In genomic region chr6:71855406-71855805, GRCh38 we compare ENCODE assay signal across 1 cellular context.
TF ChIP-seq lines count a peak whose summit lies in the region.

No MANE protein-coding gene starts in this region.

TF ChIP-seq in GM12878, 131 proteins besides CTCF, POLR2A, EP300 and RAD21:
- no peak for TF ChIP-seq POLR2AphosphoS2 (IDR thresholded peaks at IDR 0.05; ENCODE audit: low read depth, low read length)
- TF ChIP-seq, protein P1, sequence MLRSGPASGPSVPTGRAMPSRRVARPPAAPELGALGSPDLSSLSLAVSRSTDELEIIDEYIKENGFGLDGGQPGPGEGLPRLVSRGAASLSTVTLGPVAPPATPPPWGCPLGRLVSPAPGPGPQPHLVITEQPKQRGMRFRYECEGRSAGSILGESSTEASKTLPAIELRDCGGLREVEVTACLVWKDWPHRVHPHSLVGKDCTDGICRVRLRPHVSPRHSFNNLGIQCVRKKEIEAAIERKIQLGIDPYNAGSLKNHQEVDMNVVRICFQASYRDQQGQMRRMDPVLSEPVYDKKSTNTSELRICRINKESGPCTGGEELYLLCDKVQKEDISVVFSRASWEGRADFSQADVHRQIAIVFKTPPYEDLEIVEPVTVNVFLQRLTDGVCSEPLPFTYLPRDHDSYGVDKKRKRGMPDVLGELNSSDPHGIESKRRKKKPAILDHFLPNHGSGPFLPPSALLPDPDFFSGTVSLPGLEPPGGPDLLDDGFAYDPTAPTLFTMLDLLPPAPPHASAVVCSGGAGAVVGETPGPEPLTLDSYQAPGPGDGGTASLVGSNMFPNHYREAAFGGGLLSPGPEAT (IDR thresholded peaks at IDR 0.05; ENCODE audit: low read depth): no peak
- TF ChIP-seq CEBPZ (IDR thresholded peaks at IDR 0.05; ENCODE audit: low read depth, low read length): no peak
- no peak for TF ChIP-seq HDAC6 (IDR thresholded peaks at IDR 0.05; ENCODE audit: unreplicated experiment)
- TF ChIP-seq, protein P2, sequence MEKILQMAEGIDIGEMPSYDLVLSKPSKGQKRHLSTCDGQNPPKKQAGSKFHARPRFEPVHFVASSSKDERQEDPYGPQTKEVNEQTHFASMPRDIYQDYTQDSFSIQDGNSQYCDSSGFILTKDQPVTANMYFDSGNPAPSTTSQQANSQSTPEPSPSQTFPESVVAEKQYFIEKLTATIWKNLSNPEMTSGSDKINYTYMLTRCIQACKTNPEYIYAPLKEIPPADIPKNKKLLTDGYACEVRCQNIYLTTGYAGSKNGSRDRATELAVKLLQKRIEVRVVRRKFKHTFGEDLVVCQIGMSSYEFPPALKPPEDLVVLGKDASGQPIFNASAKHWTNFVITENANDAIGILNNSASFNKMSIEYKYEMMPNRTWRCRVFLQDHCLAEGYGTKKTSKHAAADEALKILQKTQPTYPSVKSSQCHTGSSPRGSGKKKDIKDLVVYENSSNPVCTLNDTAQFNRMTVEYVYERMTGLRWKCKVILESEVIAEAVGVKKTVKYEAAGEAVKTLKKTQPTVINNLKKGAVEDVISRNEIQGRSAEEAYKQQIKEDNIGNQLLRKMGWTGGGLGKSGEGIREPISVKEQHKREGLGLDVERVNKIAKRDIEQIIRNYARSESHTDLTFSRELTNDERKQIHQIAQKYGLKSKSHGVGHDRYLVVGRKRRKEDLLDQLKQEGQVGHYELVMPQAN (conservative IDR thresholded peaks at IDR 0.05): no peak
- TF ChIP-seq TCF12 (IDR thresholded peaks at IDR 0.05; ENCODE audit: low read depth, low read length): no peak
- TF ChIP-seq TARDBP (IDR thresholded peaks at IDR 0.05; ENCODE audit: borderline replicate concordance): no peak
- TF ChIP-seq SMC3 (IDR thresholded peaks at IDR 0.05; ENCODE audit: borderline replicate concordance, low read length): peak; percentile 33; the same call in 1 of the 2 replicates
TF ChIP-seq in GM12878: peak in this region for 1.
